In the genomic region with DNA sequence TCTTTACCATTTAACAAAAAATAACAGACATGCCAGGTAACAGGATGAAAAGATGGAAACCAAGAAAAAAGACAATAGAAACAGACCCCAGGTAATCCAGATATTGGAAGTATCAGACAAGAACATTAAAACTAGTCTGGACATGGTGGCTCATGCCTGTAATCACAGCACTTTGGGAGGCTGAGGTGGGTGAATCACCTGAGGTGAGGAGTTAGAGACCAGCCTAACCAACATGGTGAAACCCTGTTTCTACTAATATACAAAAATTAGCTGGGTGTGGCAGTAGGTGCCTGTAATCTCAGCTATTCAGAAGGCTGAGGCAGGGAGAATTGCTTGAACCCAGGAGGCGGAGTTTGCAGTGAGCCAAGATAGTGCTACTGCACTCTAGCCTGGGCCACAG, we compare ENCODE assay signal across 27 cellular contexts. TPM values are rescaled to one million over a fixed set of nuclear protein-coding genes. Genes with fewer than 3 reads are reported as not detected.
DNase-seq lines count a peak whose midpoint lies in the region; ATAC-seq, FAIRE-seq and TF ChIP-seq lines count a peak whose summit lies in the region.
"Had no signal": no experiment of that assay in that cellular context is flagged by ENCODE, and none has a peak within 500 bp of the region (broad histone marks: within the 10 kb centered on the region; RNA-seq: fewer than 3 reads in every experiment).

No MANE protein-coding gene starts in this region.

- no peak for TF ChIP-seq CTCF in bronchial epithelial cell (IDR thresholded peaks at IDR 0.05; ENCODE audit: insufficient read depth, low read length, severe bottlenecking)
- no peak for TF ChIP-seq CTCF in epithelial cell of esophagus (IDR thresholded peaks at IDR 0.05; ENCODE audit: insufficient read depth, low read depth, low read length, missing control alignments)

- no peak for FAIRE-seq in bronchial epithelial cell (lab: Jason Lieb, UNC)
- FAIRE-seq: A549, D721Med, GM12878, GM19239, H1 had no signal

- H3K27me3 ChIP-seq in bronchial epithelial cell (ENCODE audit: control insufficient read depth, insufficient read depth, low read length): no peaks in the 10 kb centered on the region
- H3K27me3 ChIP-seq: BE2C; BLaER1 treated with 17β-estradiol and CSF1 and Interleukin-3, amounts not matched to agents 10 nM and 100 nM had no signal

- H3K9me3 Mint-ChIP-seq in activated T-cell treated with anti-CD3 and anti-CD28 coated beads, Interleukin-2, amount 50 U/mL, for 72 hours: peaks cover 5 to 6% of the 10 kb centered on the region in 2 donors
- H3K9me3 Mint-ChIP-seq in activated naive CD4-positive, alpha-beta T cell treated with anti-CD3 and anti-CD28 coated beads, Interleukin-2, amount 50 U/mL, for 24 hours: no peaks in the 10 kb centered on the region

- ATAC-seq in activated T-cell treated with anti-CD3 and anti-CD28 coated beads, Interleukin-2, amount 50 U/mL, for 72 hours (replicated peaks in 1 of 2): no peak
- ATAC-seq: A549, GM12878 had no signal

- no peaks in the 10 kb centered on the region for H3K27me3 Mint-ChIP-seq in activated T-cell treated with anti-CD3 and anti-CD28 coated beads, Interleukin-2, amount 50 U/mL, for 72 hours (ENCODE audit: low read depth)
- H3K27me3 Mint-ChIP-seq in activated naive CD4-positive, alpha-beta T cell treated with anti-CD3 and anti-CD28 coated beads, Interleukin-2, amount 50 U/mL, for 24 hours: no peaks in the 10 kb centered on the region
- H3K27me3 Mint-ChIP-seq: CD4-positive, alpha-beta T cell; CD8-positive, alpha-beta memory T cell had no signal

- H3K36me3 Mint-ChIP-seq in activated T-cell treated with anti-CD3 and anti-CD28 coated beads, Interleukin-2, amount 50 U/mL, for 72 hours (ENCODE audit: insufficient read depth in 2 of 2): peaks cover 14 to 33% of the 10 kb centered on the region in 2 donors
- peaks cover 23% of the 10 kb centered on the region for H3K36me3 Mint-ChIP-seq in activated naive CD4-positive, alpha-beta T cell treated with anti-CD3 and anti-CD28 coated beads, Interleukin-2, amount 50 U/mL, for 24 hours

- H3K4me1 Mint-ChIP-seq in activated T-cell treated with anti-CD3 and anti-CD28 coated beads, Interleukin-2, amount 50 U/mL, for 72 hours (ENCODE audit: low read depth): peaks cover 38% of the 10 kb centered on the region
- H3K4me1 Mint-ChIP-seq in activated naive CD4-positive, alpha-beta T cell treated with anti-CD3 and anti-CD28 coated beads, Interleukin-2, amount 50 U/mL, for 24 hours: peaks cover 43% of the 10 kb centered on the region

- peak overlapping the region; percentile 44 for H3K27ac Mint-ChIP-seq in activated T-cell treated with anti-CD3 and anti-CD28 coated beads, Interleukin-2, amount 50 U/mL, for 72 hours
- peak overlapping the region; percentile 11 for H3K27ac Mint-ChIP-seq in activated naive CD4-positive, alpha-beta T cell treated with anti-CD3 and anti-CD28 coated beads, Interleukin-2, amount 50 U/mL, for 24 hours

- H3K4me3 ChIP-seq in bronchial epithelial cell (ENCODE audit: low read depth, low read length): no peak overlapping the region
- H3K4me3 ChIP-seq in epithelial cell of esophagus (ENCODE audit: low read length): no peak overlapping the region
- H3K4me3 ChIP-seq: A549; BLaER1 treated with 17β-estradiol and CSF1 and Interleukin-3, amounts not matched to agents 10 nM and 100 nM; GM12878; GM23248 had no signal

- no peak for DNase-seq in activated T-cell treated with anti-CD3 and anti-CD28 coated beads, Interleukin-2, amount 50 U/mL, for 72 hours
- DNase-seq in activated T-cell treated with anti-CD3 and anti-CD28 coated beads for 4 hours (no peak), bronchial epithelial cell (ENCODE audit: low read depth) (peak; percentile 60), epithelial cell of esophagus (ENCODE audit: low read depth) (peak; percentile 24), NCI-H2196 (lab: John Stamatoyannopoulos, UW; ENCODE audit: unreplicated experiment) (no peak)
- no peak for DNase-seq in activated naive CD4-positive, alpha-beta T cell treated with anti-CD3 and anti-CD28 coated beads, Interleukin-2, amount 50 U/mL, for 16 hours
- DNase-seq in stimulated activated CD4-positive, alpha-beta T cell treated with anti-CD3 and anti-CD28 coated beads, Interleukin-2, amount 100 ng/mL, for 24 hours: no peak
- DNase-seq: 8988T; ACHN; AML-193; BE2C; CD4-positive, alpha-beta T cell; CD8-positive, alpha-beta memory T cell; DMS 273 treated with DMSO at 0.1 percent for 48 hours; EL; GDM1; GM23248; H7; HCEC 1CT had no signal

- H3K4me3 Mint-ChIP-seq in activated T-cell treated with anti-CD3 and anti-CD28 coated beads, Interleukin-2, amount 50 U/mL, for 72 hours: no peak overlapping the region
- H3K4me3 Mint-ChIP-seq in activated naive CD4-positive, alpha-beta T cell treated with anti-CD3 and anti-CD28 coated beads, Interleukin-2, amount 50 U/mL, for 24 hours: no peak overlapping the region
- H3K4me3 Mint-ChIP-seq: CD14-positive monocyte; CD4-positive, alpha-beta T cell; CD8-positive, alpha-beta memory T cell had no signal

- peaks cover 5% of the 10 kb centered on the region for H3K36me3 ChIP-seq in bronchial epithelial cell (ENCODE audit: control insufficient read depth, insufficient read depth, low read length)

RNA-seq across cellular contexts. Expression of gene ACAD9, which starts 40.6 kb away (rescaled TPM):
- 10 to 100 TPM; 21.9 to 30.0 TPM for total RNA-seq in activated T-cell treated with anti-CD3 and anti-CD28 coated beads, Interleukin-2, amount 50 U/mL, for 72 hours
- 23.7 and 24.7 TPM in 2 replicates for total RNA-seq in bronchial epithelial cell

Comparison
In these comparisons a context has a peak if more than half of its experiments do, and no peak if none do; other contexts are left out.
1. DNase-seq: peak in bronchial epithelial cell (single experiment) and epithelial cell of esophagus (single experiment); none in activated T-cell treated with anti-CD3 and anti-CD28 coated beads, Interleukin-2, amount 50 U/mL, for 72 hours (0 of 2), activated T-cell treated with anti-CD3 and anti-CD28 coated beads for 4 hours (single experiment), activated naive CD4-positive, alpha-beta T cell treated with anti-CD3 and anti-CD28 coated beads, Interleukin-2, amount 50 U/mL, for 16 hours (single experiment), stimulated activated CD4-positive, alpha-beta T cell treated with anti-CD3 and anti-CD28 coated beads, Interleukin-2, amount 100 ng/mL, for 24 hours (0 of 2) and NCI-H2196 (single experiment).